Comparison of ENCODE assay signal across 24 cellular contexts in the genomic region with DNA sequence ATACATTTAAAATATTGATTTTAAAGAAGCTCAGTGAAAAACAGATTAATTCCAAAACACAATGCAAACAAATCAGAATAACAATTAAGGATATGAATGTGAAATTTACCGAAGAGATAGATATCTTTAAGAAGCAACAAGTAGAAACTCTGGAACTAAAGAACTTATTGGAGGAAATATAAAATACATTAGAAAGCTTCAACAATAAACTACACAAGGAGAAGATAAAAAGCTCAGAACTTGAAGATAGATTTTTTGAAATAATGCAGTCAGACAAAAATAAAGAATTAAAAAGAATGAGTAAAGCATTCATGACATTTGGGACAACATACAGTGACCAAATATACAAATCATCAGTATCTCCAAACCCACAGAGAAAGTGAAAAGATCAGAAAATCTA.
"Had no signal": no experiment of that assay in that cellular context is flagged by ENCODE, and none has a peak within 500 bp of the region (broad histone marks: within the 10 kb centered on the region; RNA-seq: fewer than 3 reads in every experiment).

No MANE protein-coding gene starts in this region.

- FAIRE-seq: bronchial epithelial cell had no signal

- DNase-seq: activated CD4-positive, alpha-beta T cell treated with anti-CD3 and anti-CD28 coated beads for 4 hours; activated CD8-positive, alpha-beta memory T cell treated with anti-CD3 and anti-CD28 coated beads, Interleukin-2, amount 50 U/mL, for 4 hours; activated CD8-positive, alpha-beta T cell treated with anti-CD3 and anti-CD28 coated beads for 36 hours; activated naive CD4-positive, alpha-beta T cell treated with anti-CD3 and anti-CD28 coated beads, Interleukin-2, amount 50 U/mL, for 16 hours; activated naive CD8-positive, alpha-beta T cell treated with anti-CD3 and anti-CD28 coated beads, Interleukin-2, amount 10 ng/mL, durations not matched to agents 7 days and 5 days; activated T-cell treated with anti-CD3 and anti-CD28 coated beads, Interleukin-2, amount 50 U/mL, for 72 hours; aorta; central memory CD4-positive, alpha-beta T cell; Kasumi-1; NCI-H1105 treated with DMSO at 0.1 percent for 48 hours; NCI-H1436 treated with DMSO at 0.1 percent for 48 hours; NCI-H187; NCI-H2081; NCI-H446 treated with DMSO at 0.1 percent for 48 hours; NCI-H524 treated with DMSO at 0.1 percent for 48 hours; NCI-H748 treated with DMSO at 0.1 percent for 48 hours; OCI-M1; Peyer's patch; SHP77; SW 1271 had no signal

- H3K27ac ChIP-seq: Peyer's patch, SJSA1 had no signal

- H3K36me3 ChIP-seq: Peyer's patch had no signal

- H3K4me3 ChIP-seq: Peyer's patch, SJSA1 had no signal

- H3K4me1 ChIP-seq: Peyer's patch had no signal

- ATAC-seq: activated CD4-positive, CD25-positive, alpha-beta regulatory T cell treated with anti-CD3 and anti-CD28 coated beads, Interleukin-2, amount 50 U/mL, for 24 hours; activated CD8-positive, alpha-beta T cell treated with anti-CD3 and anti-CD28 coated beads for 36 hours; activated T-cell treated with anti-CD3 and anti-CD28 coated beads, Interleukin-2, amount 50 U/mL, for 72 hours; SK-N-SH treated with all-trans-retinoic acid at 6 μM for 48 hours had no signal
